1 cellular context compared by ENCODE assay signal in the genomic region with DNA sequence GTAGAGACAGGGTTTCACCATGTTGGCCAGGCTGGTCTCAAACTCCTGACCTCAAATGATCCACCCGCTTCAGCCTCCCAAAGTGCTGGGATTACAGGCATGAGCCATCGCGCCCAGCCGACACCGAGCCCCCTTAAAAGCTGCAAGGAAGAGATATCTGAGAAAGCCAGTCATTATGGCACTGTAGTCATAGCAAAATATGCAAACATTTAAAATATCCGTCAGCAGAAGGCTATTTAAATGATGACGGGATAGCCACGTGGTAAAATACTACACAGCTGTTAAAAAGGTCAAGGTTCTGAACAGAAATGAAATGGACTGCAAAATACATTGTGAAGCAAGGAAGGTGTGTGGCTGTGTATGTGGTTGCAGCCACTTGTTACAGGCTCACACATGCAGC.
TF ChIP-seq lines count a peak whose summit lies in the region.

No MANE protein-coding gene starts in this region.

TF ChIP-seq in K562, 482 proteins besides CTCF, POLR2A, EP300 and RAD21 (continued from another document):
- TF ChIP-seq, protein P1, sequence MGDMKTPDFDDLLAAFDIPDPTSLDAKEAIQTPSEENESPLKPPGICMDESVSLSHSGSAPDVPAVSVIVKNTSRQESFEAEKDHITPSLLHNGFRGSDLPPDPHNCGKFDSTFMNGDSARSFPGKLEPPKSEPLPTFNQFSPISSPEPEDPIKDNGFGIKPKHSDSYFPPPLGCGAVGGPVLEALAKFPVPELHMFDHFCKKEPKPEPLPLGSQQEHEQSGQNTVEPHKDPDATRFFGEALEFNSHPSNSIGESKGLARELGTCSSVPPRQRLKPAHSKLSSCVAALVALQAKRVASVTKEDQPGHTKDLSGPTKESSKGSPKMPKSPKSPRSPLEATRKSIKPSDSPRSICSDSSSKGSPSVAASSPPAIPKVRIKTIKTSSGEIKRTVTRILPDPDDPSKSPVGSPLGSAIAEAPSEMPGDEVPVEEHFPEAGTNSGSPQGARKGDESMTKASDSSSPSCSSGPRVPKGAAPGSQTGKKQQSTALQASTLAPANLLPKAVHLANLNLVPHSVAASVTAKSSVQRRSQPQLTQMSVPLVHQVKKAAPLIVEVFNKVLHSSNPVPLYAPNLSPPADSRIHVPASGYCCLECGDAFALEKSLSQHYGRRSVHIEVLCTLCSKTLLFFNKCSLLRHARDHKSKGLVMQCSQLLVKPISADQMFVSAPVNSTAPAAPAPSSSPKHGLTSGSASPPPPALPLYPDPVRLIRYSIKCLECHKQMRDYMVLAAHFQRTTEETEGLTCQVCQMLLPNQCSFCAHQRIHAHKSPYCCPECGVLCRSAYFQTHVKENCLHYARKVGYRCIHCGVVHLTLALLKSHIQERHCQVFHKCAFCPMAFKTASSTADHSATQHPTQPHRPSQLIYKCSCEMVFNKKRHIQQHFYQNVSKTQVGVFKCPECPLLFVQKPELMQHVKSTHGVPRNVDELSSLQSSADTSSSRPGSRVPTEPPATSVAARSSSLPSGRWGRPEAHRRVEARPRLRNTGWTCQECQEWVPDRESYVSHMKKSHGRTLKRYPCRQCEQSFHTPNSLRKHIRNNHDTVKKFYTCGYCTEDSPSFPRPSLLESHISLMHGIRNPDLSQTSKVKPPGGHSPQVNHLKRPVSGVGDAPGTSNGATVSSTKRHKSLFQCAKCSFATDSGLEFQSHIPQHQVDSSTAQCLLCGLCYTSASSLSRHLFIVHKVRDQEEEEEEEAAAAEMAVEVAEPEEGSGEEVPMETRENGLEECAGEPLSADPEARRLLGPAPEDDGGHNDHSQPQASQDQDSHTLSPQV (IDR thresholded peaks at IDR 0.05), result 0 out of 2 replicates have a peak, but pooled peaks have one; percentile 53
- peak; percentile 56 for TF ChIP-seq TEAD4 (IDR thresholded peaks at IDR 0.05; ENCODE audit: low read length)
- TF ChIP-seq TEAD4 (CRISPR knock-in tag; IDR thresholded peaks at IDR 0.05; ENCODE audit: borderline replicate concordance), result no peak
- TF ChIP-seq ZSCAN29 (IDR thresholded peaks at IDR 0.05), result no peak
- TF ChIP-seq KLF10 (CRISPR knock-in tag; IDR thresholded peaks at IDR 0.05), result no peak
- TF ChIP-seq, protein P2, sequence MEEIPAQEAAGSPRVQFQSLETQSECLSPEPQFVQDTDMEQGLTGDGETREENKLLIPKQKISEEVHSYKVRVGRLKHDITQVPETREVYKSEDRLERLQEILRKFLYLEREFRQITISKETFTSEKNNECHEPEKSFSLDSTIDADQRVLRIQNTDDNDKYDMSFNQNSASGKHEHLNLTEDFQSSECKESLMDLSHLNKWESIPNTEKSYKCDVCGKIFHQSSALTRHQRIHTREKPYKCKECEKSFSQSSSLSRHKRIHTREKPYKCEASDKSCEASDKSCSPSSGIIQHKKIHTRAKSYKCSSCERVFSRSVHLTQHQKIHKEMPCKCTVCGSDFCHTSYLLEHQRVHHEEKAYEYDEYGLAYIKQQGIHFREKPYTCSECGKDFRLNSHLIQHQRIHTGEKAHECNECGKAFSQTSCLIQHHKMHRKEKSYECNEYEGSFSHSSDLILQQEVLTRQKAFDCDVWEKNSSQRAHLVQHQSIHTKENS (CRISPR knock-in tag; IDR thresholded peaks at IDR 0.05), result no peak
- TF ChIP-seq CBFA2T2 (conservative IDR thresholded peaks at IDR 0.05), result peak; percentile 73
- TF ChIP-seq RBM25 (IDR thresholded peaks at IDR 0.05; ENCODE audit: low read depth, low read length, severe bottlenecking), result peak; percentile 49
- TF ChIP-seq KLF1 (tag; IDR thresholded peaks at IDR 0.05), result no peak
- TF ChIP-seq NCOR1 (IDR thresholded peaks at IDR 0.05), result peak; percentile 70
- no peak for TF ChIP-seq ASH1L (IDR thresholded peaks at IDR 0.05; ENCODE audit: borderline replicate concordance, low read depth, partially characterized antibody)
- TF ChIP-seq, protein P3, sequence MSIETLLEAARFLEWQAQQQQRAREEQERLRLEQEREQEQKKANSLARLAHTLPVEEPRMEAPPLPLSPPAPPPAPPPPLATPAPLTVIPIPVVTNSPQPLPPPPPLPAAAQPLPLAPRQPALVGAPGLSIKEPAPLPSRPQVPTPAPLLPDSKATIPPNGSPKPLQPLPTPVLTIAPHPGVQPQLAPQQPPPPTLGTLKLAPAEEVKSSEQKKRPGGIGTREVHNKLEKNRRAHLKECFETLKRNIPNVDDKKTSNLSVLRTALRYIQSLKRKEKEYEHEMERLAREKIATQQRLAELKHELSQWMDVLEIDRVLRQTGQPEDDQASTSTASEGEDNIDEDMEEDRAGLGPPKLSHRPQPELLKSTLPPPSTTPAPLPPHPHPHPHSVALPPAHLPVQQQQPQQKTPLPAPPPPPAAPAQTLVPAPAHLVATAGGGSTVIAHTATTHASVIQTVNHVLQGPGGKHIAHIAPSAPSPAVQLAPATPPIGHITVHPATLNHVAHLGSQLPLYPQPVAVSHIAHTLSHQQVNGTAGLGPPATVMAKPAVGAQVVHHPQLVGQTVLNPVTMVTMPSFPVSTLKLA (conservative IDR thresholded peaks at IDR 0.05), result peak; percentile 75 to 83
- TF ChIP-seq MCM7 (IDR thresholded peaks at IDR 0.05), result no peak
- TF ChIP-seq, protein P4, sequence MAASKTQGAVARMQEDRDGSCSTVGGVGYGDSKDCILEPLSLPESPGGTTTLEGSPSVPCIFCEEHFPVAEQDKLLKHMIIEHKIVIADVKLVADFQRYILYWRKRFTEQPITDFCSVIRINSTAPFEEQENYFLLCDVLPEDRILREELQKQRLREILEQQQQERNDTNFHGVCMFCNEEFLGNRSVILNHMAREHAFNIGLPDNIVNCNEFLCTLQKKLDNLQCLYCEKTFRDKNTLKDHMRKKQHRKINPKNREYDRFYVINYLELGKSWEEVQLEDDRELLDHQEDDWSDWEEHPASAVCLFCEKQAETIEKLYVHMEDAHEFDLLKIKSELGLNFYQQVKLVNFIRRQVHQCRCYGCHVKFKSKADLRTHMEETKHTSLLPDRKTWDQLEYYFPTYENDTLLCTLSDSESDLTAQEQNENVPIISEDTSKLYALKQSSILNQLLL (CRISPR knock-in tag; IDR thresholded peaks at IDR 0.05; ENCODE audit: borderline replicate concordance), result no peak
- TF ChIP-seq ZNF3 (CRISPR knock-in tag; IDR thresholded peaks at IDR 0.05), result no peak
- TF ChIP-seq MYNN (IDR thresholded peaks at IDR 0.05), result no peak
- TF ChIP-seq MYNN (CRISPR knock-in tag; IDR thresholded peaks at IDR 0.05), result no peak
- TF ChIP-seq ZBTB1 (CRISPR knock-in tag; IDR thresholded peaks at IDR 0.05; ENCODE audit: borderline replicate concordance, low read depth), result no peak
- no peak for TF ChIP-seq TBL1XR1 (IDR thresholded peaks at IDR 0.05; ENCODE audit: low read length in 2 of 2)
- TF ChIP-seq KDM1A (IDR thresholded peaks at IDR 0.05), result peak in 1 of 2 experiments; percentile 68; a peak in 1 of 4 replicates
- no peak for TF ChIP-seq KLF13 (tag; IDR thresholded peaks at IDR 0.05; ENCODE audit: borderline replicate concordance, low read depth)
- TF ChIP-seq TBP (optimal IDR thresholded peaks at IDR 0.05; ENCODE audit: low read depth, low read length), result peak; percentile 37
- TF ChIP-seq ZKSCAN8 (CRISPR knock-in tag; IDR thresholded peaks at IDR 0.05), result 0 out of 2 replicates have a peak, but pooled peaks have one; percentile 38
- no peak for TF ChIP-seq PRPF4 (IDR thresholded peaks at IDR 0.05; ENCODE audit: insufficient read depth, low read depth, low read length, poor library complexity, severe bottlenecking)
- TF ChIP-seq FOS (IDR thresholded peaks at IDR 0.05; ENCODE audit: extremely low read depth, insufficient read length), result no peak
- TF ChIP-seq SRSF7 (optimal IDR thresholded peaks at IDR 0.05; ENCODE audit: low read depth, low read length), result no peak
- TF ChIP-seq MEIS2 (IDR thresholded peaks at IDR 0.05; ENCODE audit: partially characterized antibody), result peak; percentile 32
- TF ChIP-seq XRCC4 (IDR thresholded peaks at IDR 0.05; ENCODE audit: extremely low read depth, insufficient read depth, insufficient read length), result no peak
- TF ChIP-seq, protein P5, sequence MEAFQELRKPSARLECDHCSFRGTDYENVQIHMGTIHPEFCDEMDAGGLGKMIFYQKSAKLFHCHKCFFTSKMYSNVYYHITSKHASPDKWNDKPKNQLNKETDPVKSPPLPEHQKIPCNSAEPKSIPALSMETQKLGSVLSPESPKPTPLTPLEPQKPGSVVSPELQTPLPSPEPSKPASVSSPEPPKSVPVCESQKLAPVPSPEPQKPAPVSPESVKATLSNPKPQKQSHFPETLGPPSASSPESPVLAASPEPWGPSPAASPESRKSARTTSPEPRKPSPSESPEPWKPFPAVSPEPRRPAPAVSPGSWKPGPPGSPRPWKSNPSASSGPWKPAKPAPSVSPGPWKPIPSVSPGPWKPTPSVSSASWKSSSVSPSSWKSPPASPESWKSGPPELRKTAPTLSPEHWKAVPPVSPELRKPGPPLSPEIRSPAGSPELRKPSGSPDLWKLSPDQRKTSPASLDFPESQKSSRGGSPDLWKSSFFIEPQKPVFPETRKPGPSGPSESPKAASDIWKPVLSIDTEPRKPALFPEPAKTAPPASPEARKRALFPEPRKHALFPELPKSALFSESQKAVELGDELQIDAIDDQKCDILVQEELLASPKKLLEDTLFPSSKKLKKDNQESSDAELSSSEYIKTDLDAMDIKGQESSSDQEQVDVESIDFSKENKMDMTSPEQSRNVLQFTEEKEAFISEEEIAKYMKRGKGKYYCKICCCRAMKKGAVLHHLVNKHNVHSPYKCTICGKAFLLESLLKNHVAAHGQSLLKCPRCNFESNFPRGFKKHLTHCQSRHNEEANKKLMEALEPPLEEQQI (IDR thresholded peaks at IDR 0.05), result no peak
- TF ChIP-seq HDAC3 (IDR thresholded peaks at IDR 0.05; ENCODE audit: borderline replicate concordance, partially characterized antibody), result no peak
- no peak for TF ChIP-seq GABPB1 (CRISPR knock-in tag; IDR thresholded peaks at IDR 0.05)
- peak; percentile 68 for TF ChIP-seq TAL1 (IDR thresholded peaks at IDR 0.05)
- peak; percentile 79 for TF ChIP-seq TCF3 (CRISPR knock-in tag; IDR thresholded peaks at IDR 0.05)
- no peak for TF ChIP-seq GABPB2 (CRISPR knock-in tag; conservative IDR thresholded peaks at IDR 0.05)
- TF ChIP-seq, protein P6, sequence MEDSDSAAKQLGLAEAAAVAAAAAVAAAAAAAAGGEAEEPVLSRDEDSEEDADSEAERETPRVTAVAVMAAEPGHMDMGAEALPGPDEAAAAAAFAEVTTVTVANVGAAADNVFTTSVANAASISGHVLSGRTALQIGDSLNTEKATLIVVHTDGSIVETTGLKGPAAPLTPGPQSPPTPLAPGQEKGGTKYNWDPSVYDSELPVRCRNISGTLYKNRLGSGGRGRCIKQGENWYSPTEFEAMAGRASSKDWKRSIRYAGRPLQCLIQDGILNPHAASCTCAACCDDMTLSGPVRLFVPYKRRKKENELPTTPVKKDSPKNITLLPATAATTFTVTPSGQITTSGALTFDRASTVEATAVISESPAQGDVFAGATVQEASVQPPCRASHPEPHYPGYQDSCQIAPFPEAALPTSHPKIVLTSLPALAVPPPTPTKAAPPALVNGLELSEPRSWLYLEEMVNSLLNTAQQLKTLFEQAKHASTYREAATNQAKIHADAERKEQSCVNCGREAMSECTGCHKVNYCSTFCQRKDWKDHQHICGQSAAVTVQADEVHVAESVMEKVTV (CRISPR knock-in tag; IDR thresholded peaks at IDR 0.05), result no peak
- peak; percentile 83 for TF ChIP-seq CBFA2T3 (IDR thresholded peaks at IDR 0.05)
- TF ChIP-seq TARDBP (IDR thresholded peaks at IDR 0.05), result no peak
- no peak for TF ChIP-seq CBX8 (IDR thresholded peaks at IDR 0.05; ENCODE audit: borderline replicate concordance, extremely low read depth, low read depth, low read length, poor library complexity, severe bottlenecking)
- TF ChIP-seq MAFG (tag; conservative IDR thresholded peaks at IDR 0.05), result peak; percentile 10; the same call in 1 of the 2 replicates
- TF ChIP-seq SMAD4 (CRISPR knock-in tag; conservative IDR thresholded peaks at IDR 0.05), result no peak
- no peak for TF ChIP-seq SREBF2 (CRISPR knock-in tag; IDR thresholded peaks at IDR 0.05)
- TF ChIP-seq, protein P7, sequence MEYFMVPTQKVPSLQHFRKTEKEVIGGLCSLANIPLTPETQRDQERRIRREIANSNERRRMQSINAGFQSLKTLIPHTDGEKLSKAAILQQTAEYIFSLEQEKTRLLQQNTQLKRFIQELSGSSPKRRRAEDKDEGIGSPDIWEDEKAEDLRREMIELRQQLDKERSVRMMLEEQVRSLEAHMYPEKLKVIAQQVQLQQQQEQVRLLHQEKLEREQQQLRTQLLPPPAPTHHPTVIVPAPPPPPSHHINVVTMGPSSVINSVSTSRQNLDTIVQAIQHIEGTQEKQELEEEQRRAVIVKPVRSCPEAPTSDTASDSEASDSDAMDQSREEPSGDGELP (CRISPR knock-in tag; IDR thresholded peaks at IDR 0.05; ENCODE audit: borderline replicate concordance), result peak; percentile 62; the same call in 1 of the 2 replicates
- TF ChIP-seq, protein P8, sequence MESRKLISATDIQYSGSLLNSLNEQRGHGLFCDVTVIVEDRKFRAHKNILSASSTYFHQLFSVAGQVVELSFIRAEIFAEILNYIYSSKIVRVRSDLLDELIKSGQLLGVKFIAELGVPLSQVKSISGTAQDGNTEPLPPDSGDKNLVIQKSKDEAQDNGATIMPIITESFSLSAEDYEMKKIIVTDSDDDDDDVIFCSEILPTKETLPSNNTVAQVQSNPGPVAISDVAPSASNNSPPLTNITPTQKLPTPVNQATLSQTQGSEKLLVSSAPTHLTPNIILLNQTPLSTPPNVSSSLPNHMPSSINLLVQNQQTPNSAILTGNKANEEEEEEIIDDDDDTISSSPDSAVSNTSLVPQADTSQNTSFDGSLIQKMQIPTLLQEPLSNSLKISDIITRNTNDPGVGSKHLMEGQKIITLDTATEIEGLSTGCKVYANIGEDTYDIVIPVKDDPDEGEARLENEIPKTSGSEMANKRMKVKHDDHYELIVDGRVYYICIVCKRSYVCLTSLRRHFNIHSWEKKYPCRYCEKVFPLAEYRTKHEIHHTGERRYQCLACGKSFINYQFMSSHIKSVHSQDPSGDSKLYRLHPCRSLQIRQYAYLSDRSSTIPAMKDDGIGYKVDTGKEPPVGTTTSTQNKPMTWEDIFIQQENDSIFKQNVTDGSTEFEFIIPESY (CRISPR knock-in tag; IDR thresholded peaks at IDR 0.05), result peak; percentile 93
- TF ChIP-seq, protein P9, sequence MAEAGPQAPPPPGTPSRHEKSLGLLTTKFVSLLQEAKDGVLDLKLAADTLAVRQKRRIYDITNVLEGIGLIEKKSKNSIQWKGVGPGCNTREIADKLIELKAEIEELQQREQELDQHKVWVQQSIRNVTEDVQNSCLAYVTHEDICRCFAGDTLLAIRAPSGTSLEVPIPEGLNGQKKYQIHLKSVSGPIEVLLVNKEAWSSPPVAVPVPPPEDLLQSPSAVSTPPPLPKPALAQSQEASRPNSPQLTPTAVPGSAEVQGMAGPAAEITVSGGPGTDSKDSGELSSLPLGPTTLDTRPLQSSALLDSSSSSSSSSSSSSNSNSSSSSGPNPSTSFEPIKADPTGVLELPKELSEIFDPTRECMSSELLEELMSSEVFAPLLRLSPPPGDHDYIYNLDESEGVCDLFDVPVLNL (CRISPR knock-in tag; IDR thresholded peaks at IDR 0.05; ENCODE audit: low read depth), result no peak
- TF ChIP-seq ZNF57 (CRISPR knock-in tag; IDR thresholded peaks at IDR 0.05), result no peak
- no peak for TF ChIP-seq ZNF324 (CRISPR knock-in tag; IDR thresholded peaks at IDR 0.05)
- no peak for TF ChIP-seq HNRNPK (IDR thresholded peaks at IDR 0.05; ENCODE audit: low read depth, low read length, poor library complexity, severe bottlenecking)
TF ChIP-seq in K562: peak in this region for 34.
